ENCODE assay signal across 1 cellular context in the genomic region with DNA sequence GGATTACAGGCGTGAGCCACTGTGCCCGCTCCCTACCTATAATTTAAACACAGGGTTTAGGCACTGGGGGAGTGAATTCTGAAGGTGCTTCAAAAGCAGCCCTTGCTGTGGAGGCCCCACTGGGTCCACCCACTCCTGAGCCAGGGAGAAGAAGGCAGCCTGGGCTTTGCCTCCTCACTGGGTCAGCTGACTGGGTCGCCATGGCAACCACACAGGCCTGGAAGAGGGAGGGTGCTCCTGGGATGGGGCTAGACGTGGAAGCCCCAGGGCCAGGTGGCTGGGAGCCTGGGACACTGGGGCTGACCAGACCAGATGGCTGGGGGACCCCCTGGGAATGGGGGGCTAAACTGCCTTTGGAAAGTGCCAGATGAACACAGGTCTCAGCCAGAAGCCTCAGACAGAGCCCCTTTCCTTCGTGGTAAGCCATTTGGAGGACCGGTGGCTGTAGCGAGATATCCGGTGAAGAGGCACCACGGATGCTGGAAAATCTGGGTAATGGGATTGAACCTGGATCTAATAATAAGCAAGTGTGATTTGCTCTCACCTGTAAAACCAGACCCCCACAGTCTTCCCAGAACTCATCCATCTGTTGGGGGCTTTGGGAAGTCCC.
A peak's percentile ranks its signal among the peaks of the same experiment; 100 is the strongest.
TF ChIP-seq lines count a peak whose summit lies in the region.

No MANE protein-coding gene starts in this region.

TF ChIP-seq in HepG2, 621 proteins besides CTCF, POLR2A, EP300 and RAD21 (continued from another document):
- TF ChIP-seq, protein P1, sequence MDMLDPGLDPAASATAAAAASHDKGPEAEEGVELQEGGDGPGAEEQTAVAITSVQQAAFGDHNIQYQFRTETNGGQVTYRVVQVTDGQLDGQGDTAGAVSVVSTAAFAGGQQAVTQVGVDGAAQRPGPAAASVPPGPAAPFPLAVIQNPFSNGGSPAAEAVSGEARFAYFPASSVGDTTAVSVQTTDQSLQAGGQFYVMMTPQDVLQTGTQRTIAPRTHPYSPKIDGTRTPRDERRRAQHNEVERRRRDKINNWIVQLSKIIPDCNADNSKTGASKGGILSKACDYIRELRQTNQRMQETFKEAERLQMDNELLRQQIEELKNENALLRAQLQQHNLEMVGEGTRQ (IDR thresholded peaks at IDR 0.05; ENCODE audit: low read depth, low read length): 0 out of 2 replicates have a peak, but pooled peaks have one; percentile 30
- TF ChIP-seq, protein P1 (CRISPR knock-in tag; IDR thresholded peaks at IDR 0.05; ENCODE audit: borderline replicate concordance): no peak; the same call in 1 of the 2 replicates
- no peak for TF ChIP-seq NFKBIZ (CRISPR knock-in tag; IDR thresholded peaks at IDR 0.05)
- TF ChIP-seq, protein P2, sequence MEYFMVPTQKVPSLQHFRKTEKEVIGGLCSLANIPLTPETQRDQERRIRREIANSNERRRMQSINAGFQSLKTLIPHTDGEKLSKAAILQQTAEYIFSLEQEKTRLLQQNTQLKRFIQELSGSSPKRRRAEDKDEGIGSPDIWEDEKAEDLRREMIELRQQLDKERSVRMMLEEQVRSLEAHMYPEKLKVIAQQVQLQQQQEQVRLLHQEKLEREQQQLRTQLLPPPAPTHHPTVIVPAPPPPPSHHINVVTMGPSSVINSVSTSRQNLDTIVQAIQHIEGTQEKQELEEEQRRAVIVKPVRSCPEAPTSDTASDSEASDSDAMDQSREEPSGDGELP (IDR thresholded peaks at IDR 0.05; ENCODE audit: borderline replicate concordance, low read depth): peak; percentile 64; the same call in 1 of the 2 replicates
TF ChIP-seq in HepG2: peak in this region for 5.
